ENCODE assay signal across 28 cellular contexts in genomic region chr19:46159893-46160775, GRCh38. TPM values are rescaled to one million over a fixed set of nuclear protein-coding genes. Genes with fewer than 3 reads are reported as not detected.
"Had no signal": no experiment of that assay in that cellular context is flagged by ENCODE, and none has a peak within 500 bp of the region (broad histone marks: within the 10 kb centered on the region; RNA-seq: fewer than 3 reads in every experiment).

No MANE protein-coding gene starts in this region.

- ATAC-seq: heart right ventricle; left ventricle myocardium superior; stimulated activated naive B cell treated with anti-CD40 and anti-IgM and Interleukin-4, amounts not matched to agents 10 μg/mL and 1 μg/mL and 100 μg/mL, for 72 hours had no signal

- FAIRE-seq: TTC549 had no signal

- H3K27ac ChIP-seq: epithelial cell of prostate, heart right ventricle, sigmoid colon had no signal

- H3K36me3 ChIP-seq: heart right ventricle, sigmoid colon had no signal

- H3K4me1 ChIP-seq: heart right ventricle, sigmoid colon had no signal

- H3K27me3 ChIP-seq: sigmoid colon had no signal

- H3K4me3 ChIP-seq: heart right ventricle, sigmoid colon had no signal

- DNase-seq: activated CD4-positive, alpha-beta memory T cell treated with anti-CD3 and anti-CD28 coated beads for 36 hours; activated CD4-positive, alpha-beta T cell treated with anti-CD3 and anti-CD28 coated beads for 4 hours; activated CD4-positive, CD25-positive, alpha-beta regulatory T cell; activated naive CD4-positive, alpha-beta T cell treated with anti-CD3 and anti-CD28 coated beads for 36 hours; activated naive CD8-positive, alpha-beta T cell treated with anti-CD3 and anti-CD28 coated beads, Interleukin-2, amount 10 ng/mL, durations not matched to agents 7 days and 5 days; activated T-cell treated with anti-CD3 and anti-CD28 coated beads, Interleukin-2, amount 50 U/mL, for 48 hours; amygdala; cerebellar nuclear complex; cortex of kidney; heart right ventricle; immature natural killer cell; kidney glomerular epithelial cell; left ventricle myocardium superior; retina; sigmoid colon; stimulated activated CD4-positive, alpha-beta T cell treated with anti-CD3 and anti-CD28 coated beads, Interleukin-2, amount 100 ng/mL, for 48 hours; stimulated activated CD8-positive, alpha-beta memory T cell treated with anti-CD3 and anti-CD28 coated beads, Interleukin-4, amount 100 ng/mL, for 48 hours; stimulated activated naive B cell treated with anti-CD40 and anti-IgM and Interleukin-4, amounts not matched to agents 10 μg/mL and 1 μg/mL and 100 μg/mL, for 72 hours; T-helper 1 cell; trophoblast cell had no signal

RNA-seq across cellular contexts. Expression of gene IGFL2, which starts 12.1 kb away (rescaled TPM):
- total RNA-seq: activated CD4-positive, alpha-beta memory T cell treated with anti-CD3 and anti-CD28 coated beads for 36 hours; activated naive CD4-positive, alpha-beta T cell treated with anti-CD3 and anti-CD28 coated beads for 36 hours; activated naive CD8-positive, alpha-beta T cell treated with anti-CD3 and anti-CD28 coated beads, Interleukin-2, amount 10 ng/mL, durations not matched to agents 7 days and 5 days; fibroblast of villous mesenchyme; left ventricle myocardium superior; natural killer cell treated with Interleukin-12 subunit alpha and Interleukin-12 subunit beta and Interleukin-15 and Interleukin-18, amount 100 ng/mL, for 72 hours; osteocyte; progenitor cell of endocrine pancreas; temporal lobe had no signal
- polyA plus RNA-seq: heart right ventricle, immature natural killer cell had no signal

RNA-seq across cellular contexts. Expression of gene IGFL3, which starts 35.6 kb away (rescaled TPM):
- total RNA-seq: activated CD4-positive, alpha-beta memory T cell treated with anti-CD3 and anti-CD28 coated beads for 36 hours; activated naive CD4-positive, alpha-beta T cell treated with anti-CD3 and anti-CD28 coated beads for 36 hours; activated naive CD8-positive, alpha-beta T cell treated with anti-CD3 and anti-CD28 coated beads, Interleukin-2, amount 10 ng/mL, durations not matched to agents 7 days and 5 days; fibroblast of villous mesenchyme; heart right ventricle; left ventricle myocardium superior; mesothelial cell of epicardium; natural killer cell treated with Interleukin-12 subunit alpha and Interleukin-12 subunit beta and Interleukin-15 and Interleukin-18, amount 100 ng/mL, for 72 hours; osteocyte; progenitor cell of endocrine pancreas; sigmoid colon; temporal lobe had no signal
- polyA plus RNA-seq: heart right ventricle, immature natural killer cell, sigmoid colon had no signal
